Comparison of ENCODE assay signal across 8 cellular contexts in genomic region chr6:57267586-57268293, GRCh38. TPM values are rescaled to one million over a fixed set of nuclear protein-coding genes. Genes with fewer than 3 reads are reported as not detected.
DNase-seq lines count a peak whose midpoint lies in the region; ATAC-seq lines count a peak whose summit lies in the region.

No MANE protein-coding gene starts in this region.

- peak; percentile 97 for DNase-seq in A172 (ENCODE audit: low spot score)
- peak; percentile 86 for DNase-seq in GM03348 (ENCODE audit: low spot score)
- DNase-seq in NCI-H226: peak; percentile 97
- peak; percentile 1 for DNase-seq in activated T-cell treated with anti-CD3 and anti-CD28 coated beads for 24 hours (ENCODE audit: low read depth)
- DNase-seq in glomerular endothelial cell (ENCODE audit: extremely low read depth, low read depth, low spot score): peak; percentile 69
- no peak for DNase-seq in sciatic nerve (ENCODE audit: low spot score)

- ATAC-seq in sciatic nerve: peak; percentile 92
- no peak for ATAC-seq in HG03135 (IDR thresholded peaks at IDR 0.05; ENCODE audit: unreplicated experiment)
- no peak for ATAC-seq in GM19397 (IDR thresholded peaks at IDR 0.05; ENCODE audit: unreplicated experiment)

- intact Hi-C loops in sciatic nerve (cut with DNase I): no loop called here

RNA-seq across cellular contexts. Expression of gene RAB23, which starts 45.6 kb away (rescaled TPM):
- total RNA-seq in A172 (2014; rRNA removed; shearing (Covaris generic)): 21.9 and 28.7 TPM in 2 replicates
- total RNA-seq in glomerular endothelial cell (8.5 and 9.4 TPM in 2 replicates), sciatic nerve (28.4 TPM)

RNA-seq across cellular contexts. Expression of gene PRIM2, which starts 49.7 kb away (rescaled TPM):
- total RNA-seq in A172 (2014; rRNA removed; shearing (Covaris generic)): 52.2 and 62.8 TPM in 2 replicates
- total RNA-seq in glomerular endothelial cell (9.1 and 10.2 TPM in 2 replicates), sciatic nerve (9.6 TPM)
